In genomic region chr6:32195652-32195901, GRCh38 we compare ENCODE assay signal across 1 cellular context.
TF ChIP-seq lines count a peak whose summit lies in the region.

No MANE protein-coding gene starts in this region.

TF ChIP-seq in K562, 482 proteins besides CTCF, POLR2A, EP300 and RAD21 (continues in another document):
- TF ChIP-seq ZNF398 (CRISPR knock-in tag; IDR thresholded peaks at IDR 0.05), result no peak
- TF ChIP-seq E2F8 (IDR thresholded peaks at IDR 0.05; ENCODE audit: low read depth, partially characterized antibody), result no peak
- peak; percentile 98 for TF ChIP-seq CCNT2 (IDR thresholded peaks at IDR 0.05; ENCODE audit: borderline replicate concordance, extremely low read depth, insufficient read length, low read depth, low read length)
- TF ChIP-seq HMBOX1 (IDR thresholded peaks at IDR 0.05), result no peak
- TF ChIP-seq C11orf30 (IDR thresholded peaks at IDR 0.05; ENCODE audit: low read depth), result no peak
- TF ChIP-seq ZNF644 (tag; IDR thresholded peaks at IDR 0.05; ENCODE audit: low read depth), result no peak
- peak; percentile 80; the same call in 1 of the 2 replicates for TF ChIP-seq BHLHE40 (IDR thresholded peaks at IDR 0.05; ENCODE audit: low read length)
- no peak for TF ChIP-seq FOXJ2 (tag; IDR thresholded peaks at IDR 0.05)
- TF ChIP-seq UBTF (IDR thresholded peaks at IDR 0.05; ENCODE audit: borderline replicate concordance in 1 of 2, low read depth in 2 of 2, low read length in 2 of 2), result peak in 1 of 2 experiments; percentile 58; a peak in 1 of 4 replicates
- TF ChIP-seq HNRNPK (IDR thresholded peaks at IDR 0.05; ENCODE audit: low read depth, low read length, poor library complexity, severe bottlenecking), result no peak
- TF ChIP-seq PTRF (tag; IDR thresholded peaks at IDR 0.05), result no peak
- TF ChIP-seq MGA (IDR thresholded peaks at IDR 0.05), result no peak
- no peak for TF ChIP-seq ZNF717 (CRISPR knock-in tag; IDR thresholded peaks at IDR 0.05)
- no peak for TF ChIP-seq FOXM1 (IDR thresholded peaks at IDR 0.05; ENCODE audit: low read depth)
- 0 out of 2 replicates have a peak, but pooled peaks have one; percentile 77 for TF ChIP-seq FOXM1 (CRISPR knock-in tag; IDR thresholded peaks at IDR 0.05; ENCODE audit: low read depth)
- TF ChIP-seq ZNF197 (CRISPR knock-in tag; IDR thresholded peaks at IDR 0.05; ENCODE audit: low read depth), result no peak
- no peak for TF ChIP-seq PHB (CRISPR knock-in tag; IDR thresholded peaks at IDR 0.05)
- TF ChIP-seq PATZ1 (CRISPR knock-in tag; IDR thresholded peaks at IDR 0.05; ENCODE audit: borderline replicate concordance), result no peak
- no peak for TF ChIP-seq JUN (IDR thresholded peaks at IDR 0.05; ENCODE audit: borderline replicate concordance, low read depth, low read length)
- no peak for TF ChIP-seq JUN (CRISPR knock-in tag; IDR thresholded peaks at IDR 0.05; ENCODE audit: borderline replicate concordance)
- TF ChIP-seq ZNF584 (CRISPR knock-in tag; IDR thresholded peaks at IDR 0.05; ENCODE audit: low read depth), result no peak
- peak; percentile 66; the same call in 1 of the 2 replicates for TF ChIP-seq KLF13 (tag; IDR thresholded peaks at IDR 0.05; ENCODE audit: borderline replicate concordance, low read depth)
- TF ChIP-seq KAT7 (CRISPR knock-in tag; IDR thresholded peaks at IDR 0.05; ENCODE audit: borderline replicate concordance), result peak; percentile 97; the same call in 1 of the 2 replicates
- no peak for TF ChIP-seq ZNF143 (CRISPR knock-in tag; IDR thresholded peaks at IDR 0.05)
- no peak for TF ChIP-seq ZSCAN32 (CRISPR knock-in tag; IDR thresholded peaks at IDR 0.05)
